2 cellular contexts compared by ENCODE assay signal in genomic region chr1:100552031-100552430, GRCh38.
TF ChIP-seq lines count a peak whose summit lies in the region.

No MANE protein-coding gene starts in this region.

TF ChIP-seq in K562, 482 proteins besides CTCF, POLR2A, EP300 and RAD21:
- TF ChIP-seq ZNF324 (CRISPR knock-in tag; IDR thresholded peaks at IDR 0.05) (peak; percentile 97), SNIP1 (IDR thresholded peaks at IDR 0.05; ENCODE audit: low read depth) (no peak)

TF ChIP-seq in SK-N-SH, 30 proteins besides CTCF, POLR2A, EP300 and RAD21:
- no peak for TF ChIP-seq TCF12 (IDR thresholded peaks at IDR 0.05)
- no peak for TF ChIP-seq FOXM1 (IDR thresholded peaks at IDR 0.05; ENCODE audit: low read depth)
- no peak for TF ChIP-seq FOSL2 (IDR thresholded peaks at IDR 0.05; ENCODE audit: borderline replicate concordance, low read depth)
- no peak for TF ChIP-seq MAX (IDR thresholded peaks at IDR 0.05; ENCODE audit: low read depth)
- no peak for TF ChIP-seq SIN3A (IDR thresholded peaks at IDR 0.05; ENCODE audit: borderline replicate concordance, low read depth, low read length)
- no peak for TF ChIP-seq ZBTB33 (IDR thresholded peaks at IDR 0.05; ENCODE audit: borderline replicate concordance, low read depth)
- TF ChIP-seq RFX5 (IDR thresholded peaks at IDR 0.05; ENCODE audit: low read length): no peak
- no peak for TF ChIP-seq MEF2A (IDR thresholded peaks at IDR 0.05; ENCODE audit: borderline replicate concordance, low read depth)
